17 cellular contexts compared by ENCODE assay signal in the genomic region with DNA sequence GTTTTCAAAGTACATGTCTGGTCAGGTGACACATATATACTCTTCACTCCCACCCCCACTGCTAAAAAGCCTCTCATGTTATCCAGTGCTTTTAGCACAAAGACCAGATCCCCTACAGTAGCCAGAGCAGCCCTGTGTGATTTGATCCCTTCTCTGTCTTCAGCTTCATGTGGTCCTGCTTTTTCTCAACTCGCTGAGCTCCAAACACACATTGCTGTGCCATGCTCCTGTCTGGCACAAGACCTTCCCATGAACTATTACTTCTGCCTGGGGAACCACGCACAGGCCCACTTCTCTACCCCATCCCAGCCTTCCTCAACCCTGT.
"Had no signal": no experiment of that assay in that cellular context is flagged by ENCODE, and none has a peak within 500 bp of the region (broad histone marks: within the 10 kb centered on the region; RNA-seq: fewer than 3 reads in every experiment).

No MANE protein-coding gene starts in this region.

- H3K4me3 Mint-ChIP-seq: activated B cell treated with CpG ODN at 0.5 μM for 24 hours; activated CD4-positive, alpha-beta T cell treated with anti-CD3 and anti-CD28 coated beads, Interleukin-2, amount 10 ng/mL, durations not matched to agents 24 days and 14 days; activated naive CD4-positive, alpha-beta T cell treated with anti-CD3 and anti-CD28 coated beads for 36 hours; activated T-helper 17 cell treated with anti-CD3 and anti-CD28 coated beads, Interleukin-2, amount 50 U/mL, for 72 hours had no signal

- H3K27ac ChIP-seq: brain microvascular endothelial cell, esophagus squamous epithelium, pancreas had no signal

- H3K4me1 Mint-ChIP-seq: activated B cell treated with CpG ODN at 0.5 μM for 24 hours; activated CD4-positive, alpha-beta T cell treated with anti-CD3 and anti-CD28 coated beads, Interleukin-2, amount 10 ng/mL, durations not matched to agents 24 days and 14 days; activated T-helper 17 cell treated with anti-CD3 and anti-CD28 coated beads, Interleukin-2, amount 50 U/mL, for 72 hours had no signal

- ATAC-seq: activated T-helper 17 cell treated with anti-CD3 and anti-CD28 coated beads, Interleukin-2, amount 50 U/mL, for 72 hours; left lobe of liver; pancreas had no signal

- H3K4me3 ChIP-seq: esophagus squamous epithelium, pancreas, skin epidermis, tibial nerve had no signal

- H3K9me3 ChIP-seq: esophagus squamous epithelium, pancreas had no signal

- FAIRE-seq: endometrium, pancreas, TTC549 had no signal

- H3K27me3 ChIP-seq: brain microvascular endothelial cell, esophagus squamous epithelium, pancreas, tibial nerve had no signal

- DNase-seq: activated B cell treated with CpG ODN at 0.5 μM for 24 hours; activated CD4-positive, alpha-beta T cell treated with anti-CD3 and anti-CD28 coated beads, Interleukin-2, amount 10 ng/mL, durations not matched to agents 24 days and 14 days; activated naive CD4-positive, alpha-beta T cell treated with anti-CD3 and anti-CD28 coated beads for 36 hours; activated T-cell treated with anti-CD3 and anti-CD28 coated beads for 4 hours; brain microvascular endothelial cell; dorsolateral prefrontal cortex; esophagus squamous epithelium; foreskin fibroblast; head of caudate nucleus; pancreas; T-helper 2 cell had no signal

- H3K27ac Mint-ChIP-seq: activated B cell treated with CpG ODN at 0.5 μM for 24 hours; activated CD4-positive, alpha-beta T cell treated with anti-CD3 and anti-CD28 coated beads, Interleukin-2, amount 10 ng/mL, durations not matched to agents 24 days and 14 days; activated naive CD4-positive, alpha-beta T cell treated with anti-CD3 and anti-CD28 coated beads for 36 hours; activated T-helper 17 cell treated with anti-CD3 and anti-CD28 coated beads, Interleukin-2, amount 50 U/mL, for 72 hours had no signal

- H3K36me3 ChIP-seq: brain microvascular endothelial cell, esophagus squamous epithelium, pancreas, tibial nerve had no signal
